In the genomic region with DNA sequence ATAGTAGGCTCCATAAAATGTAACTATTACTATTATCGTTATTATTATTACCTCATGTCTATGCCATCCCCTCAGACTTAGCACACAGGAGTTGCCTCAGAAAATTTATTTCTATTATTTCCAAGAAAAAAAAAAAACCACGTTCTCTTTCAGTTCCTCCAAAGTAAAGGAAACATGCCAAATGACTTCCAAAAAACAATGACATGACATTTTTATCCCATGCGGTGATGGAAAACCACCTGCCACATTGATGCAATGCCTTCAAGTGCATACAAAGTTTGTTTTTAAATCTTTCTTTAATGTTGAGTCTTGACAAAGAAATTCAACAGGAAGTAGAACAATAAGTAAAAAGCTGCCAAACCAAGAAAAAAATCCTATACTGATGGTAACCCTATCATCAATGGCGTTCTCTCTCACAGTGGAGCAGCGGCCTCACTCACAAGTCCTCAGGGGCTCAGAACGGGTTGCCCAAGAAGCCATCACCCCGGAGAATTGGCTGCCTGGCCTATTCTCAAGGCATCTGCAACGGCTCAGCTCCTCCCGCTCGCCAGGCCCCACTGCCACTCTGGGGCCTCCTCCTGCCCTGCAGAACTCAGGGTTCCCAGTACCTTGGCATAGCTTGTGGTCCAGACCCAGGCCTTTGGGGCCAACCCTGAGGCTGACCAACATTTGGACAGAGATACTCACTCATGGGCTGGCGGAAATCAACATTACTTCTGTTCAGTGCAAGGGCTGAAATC, we compare ENCODE assay signal across 3 cellular contexts.
A peak's percentile ranks its signal among the peaks of the same experiment; 100 is the strongest.
TF ChIP-seq lines count a peak whose summit lies in the region.

No MANE protein-coding gene starts in this region.

TF ChIP-seq in A549, 52 proteins besides CTCF, POLR2A, EP300 and RAD21:
- peak; percentile 43 for TF ChIP-seq MAFK (IDR thresholded peaks at IDR 0.05; ENCODE audit: partially characterized antibody)
- no peak for TF ChIP-seq NPAS2 (CRISPR knock-in tag; IDR thresholded peaks at IDR 0.05; ENCODE audit: borderline replicate concordance)
- no peak for TF ChIP-seq HOXB5 (CRISPR knock-in tag; IDR thresholded peaks at IDR 0.05)
- no peak for TF ChIP-seq FOSB (CRISPR knock-in tag; IDR thresholded peaks at IDR 0.05)
- no peak for TF ChIP-seq ESRRA (IDR thresholded peaks at IDR 0.05; ENCODE audit: borderline replicate concordance, low read length)
- no peak for TF ChIP-seq KDM1A (IDR thresholded peaks at IDR 0.05; ENCODE audit: low read depth)
- TF ChIP-seq SREBF2 (IDR thresholded peaks at IDR 0.05) = no peak
- TF ChIP-seq, protein P1, sequence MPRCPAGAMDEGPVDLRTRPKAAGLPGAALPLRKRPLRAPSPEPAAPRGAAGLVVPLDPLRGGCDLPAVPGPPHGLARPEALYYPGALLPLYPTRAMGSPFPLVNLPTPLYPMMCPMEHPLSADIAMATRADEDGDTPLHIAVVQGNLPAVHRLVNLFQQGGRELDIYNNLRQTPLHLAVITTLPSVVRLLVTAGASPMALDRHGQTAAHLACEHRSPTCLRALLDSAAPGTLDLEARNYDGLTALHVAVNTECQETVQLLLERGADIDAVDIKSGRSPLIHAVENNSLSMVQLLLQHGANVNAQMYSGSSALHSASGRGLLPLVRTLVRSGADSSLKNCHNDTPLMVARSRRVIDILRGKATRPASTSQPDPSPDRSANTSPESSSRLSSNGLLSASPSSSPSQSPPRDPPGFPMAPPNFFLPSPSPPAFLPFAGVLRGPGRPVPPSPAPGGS (IDR thresholded peaks at IDR 0.05) = no peak

TF ChIP-seq in IMR-90, 13 proteins besides CTCF, POLR2A, EP300 and RAD21:
- no peak for TF ChIP-seq RFX5 (IDR thresholded peaks at IDR 0.05; ENCODE audit: low read depth, low read length)
- TF ChIP-seq, protein P2, sequence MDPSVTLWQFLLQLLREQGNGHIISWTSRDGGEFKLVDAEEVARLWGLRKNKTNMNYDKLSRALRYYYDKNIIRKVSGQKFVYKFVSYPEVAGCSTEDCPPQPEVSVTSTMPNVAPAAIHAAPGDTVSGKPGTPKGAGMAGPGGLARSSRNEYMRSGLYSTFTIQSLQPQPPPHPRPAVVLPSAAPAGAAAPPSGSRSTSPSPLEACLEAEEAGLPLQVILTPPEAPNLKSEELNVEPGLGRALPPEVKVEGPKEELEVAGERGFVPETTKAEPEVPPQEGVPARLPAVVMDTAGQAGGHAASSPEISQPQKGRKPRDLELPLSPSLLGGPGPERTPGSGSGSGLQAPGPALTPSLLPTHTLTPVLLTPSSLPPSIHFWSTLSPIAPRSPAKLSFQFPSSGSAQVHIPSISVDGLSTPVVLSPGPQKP (IDR thresholded peaks at IDR 0.05; ENCODE audit: borderline replicate concordance, low read depth, low read length) = no peak
- no peak for TF ChIP-seq FOS (IDR thresholded peaks at IDR 0.05; ENCODE audit: low read depth, low read length)
- TF ChIP-seq BHLHE40 (IDR thresholded peaks at IDR 0.05; ENCODE audit: low read depth, low read length) = no peak
- TF ChIP-seq, protein P3, sequence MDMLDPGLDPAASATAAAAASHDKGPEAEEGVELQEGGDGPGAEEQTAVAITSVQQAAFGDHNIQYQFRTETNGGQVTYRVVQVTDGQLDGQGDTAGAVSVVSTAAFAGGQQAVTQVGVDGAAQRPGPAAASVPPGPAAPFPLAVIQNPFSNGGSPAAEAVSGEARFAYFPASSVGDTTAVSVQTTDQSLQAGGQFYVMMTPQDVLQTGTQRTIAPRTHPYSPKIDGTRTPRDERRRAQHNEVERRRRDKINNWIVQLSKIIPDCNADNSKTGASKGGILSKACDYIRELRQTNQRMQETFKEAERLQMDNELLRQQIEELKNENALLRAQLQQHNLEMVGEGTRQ (IDR thresholded peaks at IDR 0.05; ENCODE audit: low read depth, low read length) = no peak
- no peak for TF ChIP-seq MAFK (IDR thresholded peaks at IDR 0.05; ENCODE audit: low read depth, low read length)
- TF ChIP-seq RCOR1 (IDR thresholded peaks at IDR 0.05; ENCODE audit: insufficient replicate concordance, low read length) = no peak

TF ChIP-seq in HepG2, 621 proteins besides CTCF, POLR2A, EP300 and RAD21:
- peak; percentile 44; the same call in 1 of the 2 replicates for TF ChIP-seq NFE2L2 (IDR thresholded peaks at IDR 0.05; ENCODE audit: low read length)
- no peak for TF ChIP-seq ETV6 (CRISPR knock-in tag; conservative IDR thresholded peaks at IDR 0.05)
- 0 out of 4 replicates have a peak, but pooled peaks of 1 of the 2 experiments have one; percentile 6 for TF ChIP-seq MAFK (conservative IDR thresholded peaks at IDR 0.05 in 1 of 2, IDR thresholded peaks at IDR 0.05 in 1 of 2; ENCODE audit: low read length in 2 of 2)
TF ChIP-seq in HepG2: peak in this region for 2.
